23 cellular contexts compared by ENCODE assay signal in genomic region chr21:35321322-35322200, GRCh38.
"Had no signal": no experiment of that assay in that cellular context is flagged by ENCODE, and none has a peak within 500 bp of the region (broad histone marks: within the 10 kb centered on the region; RNA-seq: fewer than 3 reads in every experiment).

No MANE protein-coding gene starts in this region.

- H3K27me3 Mint-ChIP-seq: activated CD4-positive, alpha-beta T cell treated with anti-CD3 and anti-CD28 coated beads, Interleukin-2, amount 10 ng/mL, durations not matched to agents 24 days and 14 days; activated naive CD8-positive, alpha-beta T cell treated with anti-CD3 and anti-CD28 coated beads for 36 hours; activated T-helper 17 cell treated with anti-CD3 and anti-CD28 coated beads, Interleukin-2, amount 50 U/mL, for 72 hours had no signal

- H3K36me3 ChIP-seq: cardiac muscle cell had no signal

- H3K4me3 Mint-ChIP-seq: activated CD4-positive, alpha-beta T cell treated with anti-CD3 and anti-CD28 coated beads, Interleukin-2, amount 10 ng/mL, durations not matched to agents 24 days and 14 days; activated CD8-positive, alpha-beta T cell treated with anti-CD3 and anti-CD28 coated beads for 36 hours; activated naive CD8-positive, alpha-beta T cell treated with anti-CD3 and anti-CD28 coated beads for 36 hours; activated T-helper 17 cell treated with anti-CD3 and anti-CD28 coated beads, Interleukin-2, amount 50 U/mL, for 72 hours; effector memory CD8-positive, alpha-beta T cell; nephron; type B pancreatic cell had no signal

- H3K9me3 ChIP-seq: testis had no signal

- H3K27ac Mint-ChIP-seq: activated CD4-positive, alpha-beta T cell treated with anti-CD3 and anti-CD28 coated beads, Interleukin-2, amount 10 ng/mL, durations not matched to agents 24 days and 14 days; activated CD8-positive, alpha-beta T cell treated with anti-CD3 and anti-CD28 coated beads for 36 hours; activated naive CD8-positive, alpha-beta T cell treated with anti-CD3 and anti-CD28 coated beads for 36 hours; activated T-helper 17 cell treated with anti-CD3 and anti-CD28 coated beads, Interleukin-2, amount 50 U/mL, for 72 hours; effector memory CD8-positive, alpha-beta T cell; nephron; type B pancreatic cell had no signal

- H3K4me1 Mint-ChIP-seq: activated naive CD8-positive, alpha-beta T cell treated with anti-CD3 and anti-CD28 coated beads for 36 hours; activated T-helper 17 cell treated with anti-CD3 and anti-CD28 coated beads, Interleukin-2, amount 50 U/mL, for 72 hours had no signal

- H3K4me2 ChIP-seq: smooth muscle cell had no signal

- H3K4me3 ChIP-seq: cardiac muscle cell, lung, smooth muscle cell, testis had no signal

- H3K27me3 ChIP-seq: foreskin keratinocyte, testis had no signal

- H3K36me3 Mint-ChIP-seq: activated naive CD8-positive, alpha-beta T cell treated with anti-CD3 and anti-CD28 coated beads for 36 hours; type B pancreatic cell had no signal

- ATAC-seq: activated CD8-positive, alpha-beta T cell treated with anti-CD3 and anti-CD28 coated beads for 36 hours; activated T-helper 17 cell treated with anti-CD3 and anti-CD28 coated beads, Interleukin-2, amount 50 U/mL, for 72 hours; effector memory CD8-positive, alpha-beta T cell; foreskin keratinocyte; sciatic nerve had no signal

- H3K27ac ChIP-seq: cardiac muscle cell, epithelial cell of prostate, foreskin keratinocyte, testis had no signal

- H3K9me3 Mint-ChIP-seq: activated CD4-positive, alpha-beta T cell treated with anti-CD3 and anti-CD28 coated beads, Interleukin-2, amount 10 ng/mL, durations not matched to agents 24 days and 14 days; activated CD8-positive, alpha-beta T cell treated with anti-CD3 and anti-CD28 coated beads for 36 hours; activated naive CD8-positive, alpha-beta T cell treated with anti-CD3 and anti-CD28 coated beads for 36 hours; activated T-helper 17 cell treated with anti-CD3 and anti-CD28 coated beads, Interleukin-2, amount 50 U/mL, for 72 hours; effector memory CD8-positive, alpha-beta T cell; nephron had no signal

- DNase-seq: activated CD4-positive, alpha-beta T cell treated with anti-CD3 and anti-CD28 coated beads, Interleukin-2, amount 10 ng/mL, durations not matched to agents 24 days and 14 days; activated CD8-positive, alpha-beta T cell treated with anti-CD3 and anti-CD28 coated beads for 36 hours; activated naive CD4-positive, alpha-beta T cell; activated naive CD8-positive, alpha-beta T cell treated with anti-CD3 and anti-CD28 coated beads for 36 hours; activated T-cell treated with anti-CD3 and anti-CD28 coated beads, Interleukin-2, amount 50 U/mL, for 1 hour; amniotic stem cell; dermis blood vessel endothelial cell; effector memory CD8-positive, alpha-beta T cell; foreskin keratinocyte; hippocampal formation; midbrain; nucleus accumbens; stimulated activated CD4-positive, alpha-beta T cell treated with anti-CD3 and anti-CD28 coated beads, Interleukin-4, amount 100 ng/mL, for 1 hour; T-helper 9 cell; testis had no signal
